In the genomic region with DNA sequence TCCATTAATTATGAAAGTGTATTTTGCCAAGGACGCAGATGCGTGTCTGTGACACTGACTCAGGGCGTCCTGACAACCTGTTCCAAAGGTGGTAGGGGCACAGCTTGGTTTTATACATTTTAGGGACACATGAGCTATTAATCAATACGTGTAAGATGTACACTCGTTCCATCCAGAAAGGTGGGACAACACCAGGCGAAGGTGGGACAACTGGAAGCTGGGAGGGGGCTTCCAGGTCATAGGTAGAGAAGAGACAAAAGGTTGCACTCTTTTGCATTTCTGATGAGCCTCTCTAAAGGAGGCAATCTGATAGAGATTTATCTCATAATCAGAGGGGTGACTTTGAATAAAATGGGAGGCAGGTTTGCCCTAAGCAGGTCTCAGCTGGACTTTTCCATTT, we compare ENCODE assay signal across 18 cellular contexts.
"Had no signal": no experiment of that assay in that cellular context is flagged by ENCODE, and none has a peak within 500 bp of the region (broad histone marks: within the 10 kb centered on the region; RNA-seq: fewer than 3 reads in every experiment).

No MANE protein-coding gene starts in this region.

- H3K27me3 Mint-ChIP-seq: activated CD4-positive, alpha-beta T cell treated with anti-CD3 and anti-CD28 coated beads, Interleukin-2, amount 10 ng/mL, durations not matched to agents 7 days and 5 days; naive B cell; T-cell had no signal

- H3K27me3 ChIP-seq: brain microvascular endothelial cell, right lobe of liver, stomach, vagina had no signal

- FAIRE-seq: small intestine had no signal

- H3K9me3 ChIP-seq: right lobe of liver, vagina had no signal

- H3K36me3 ChIP-seq: right lobe of liver had no signal

- DNase-seq: activated CD4-positive, alpha-beta T cell treated with anti-CD3 and anti-CD28 coated beads, Interleukin-2, amount 10 ng/mL, durations not matched to agents 7 days and 5 days; activated effector memory CD4-positive, alpha-beta T cell treated with Interleukin-2 at 50 U/mL for 16 hours; aorta; brain microvascular endothelial cell; foreskin fibroblast; mesenchymal stem cell; mucosa of descending colon; naive B cell; right lobe of liver; small intestine; stimulated activated CD4-positive, alpha-beta T cell treated with anti-CD3 and anti-CD28 coated beads, Interleukin-15, amount 100 ng/mL, for 24 hours; stimulated activated CD4-positive, alpha-beta T cell treated with anti-CD3 and anti-CD28 coated beads, Interleukin-2, amount 100 ng/mL, for 48 hours; stomach; trophoblast cell had no signal

- H3K4me1 ChIP-seq: right lobe of liver, stomach, vagina had no signal

- ATAC-seq: mucosa of descending colon, right lobe of liver, SK-N-SH treated with all-trans-retinoic acid at 6 μM for 48 hours had no signal

- H3K4me3 ChIP-seq: coronary artery, mucosa of descending colon, right lobe of liver, stomach, vagina had no signal

- H3K27ac Mint-ChIP-seq: T-cell had no signal

- H3K27ac ChIP-seq: brain microvascular endothelial cell, coronary artery, right lobe of liver, stomach, vagina had no signal
